Comparison of ENCODE assay signal across 9 cellular contexts in genomic region chr11:123559418-123559817, GRCh38.
A peak's percentile ranks its signal among the peaks of the same experiment; 100 is the strongest.
DNase-seq lines count a peak whose midpoint lies in the region; ATAC-seq and TF ChIP-seq lines count a peak whose summit lies in the region.
"Had no signal": no experiment of that assay in that cellular context is flagged by ENCODE, and none has a peak within 500 bp of the region (broad histone marks: within the 10 kb centered on the region; RNA-seq: fewer than 3 reads in every experiment).

No MANE protein-coding gene starts in this region.

- DNase-seq in NCI-H2171 treated with DMSO at 0.1 percent for 48 hours (lab: John Stamatoyannopoulos, UW) (peak; percentile 39), NCI-H2171 (lab: John Stamatoyannopoulos, UW) (no peak), ascending aorta (ENCODE audit: low spot score in 2 of 2) (no peak), left lung (no peak), thyroid gland (peak in 1 of 2 donors; percentile 37), MG63 (no peak)
- DNase-seq in activated CD4-positive, alpha-beta memory T cell treated with anti-CD3 and anti-CD28 coated beads, Interleukin-2, amount 10 ng/mL, durations not matched to agents 7 days and 5 days, result no peak

- H3K27ac ChIP-seq in ascending aorta (no peak overlapping the region), left lung (no peak overlapping the region), thyroid gland (peak overlapping the region; percentile 68 to 94 (median 93))
- H3K27ac ChIP-seq: epithelial cell of prostate had no signal

- CTCF ChIA-PET in activated CD4-positive, alpha-beta memory T cell treated with anti-CD3 and anti-CD28 coated beads, Interleukin-2, amount 10 ng/mL, durations not matched to agents 7 days and 5 days (lab: Charles Lee), result interaction anchor here (1.2 kb wide), 1 partner anchor 17 kb away, joined by 3 read pairs; no protein-coding TSS in a partner anchor

- peaks cover 18% of the 10 kb centered on the region for H3K4me1 Mint-ChIP-seq in activated CD4-positive, alpha-beta memory T cell treated with anti-CD3 and anti-CD28 coated beads, Interleukin-2, amount 10 ng/mL, durations not matched to agents 7 days and 5 days

- no peak overlapping the region for H3K4me3 Mint-ChIP-seq in activated CD4-positive, alpha-beta memory T cell treated with anti-CD3 and anti-CD28 coated beads, Interleukin-2, amount 10 ng/mL, durations not matched to agents 7 days and 5 days

- H3K4me1 ChIP-seq in ascending aorta (no peaks in the 10 kb centered on the region), left lung (no peaks in the 10 kb centered on the region), thyroid gland (peaks cover 29 to 51% of the 10 kb centered on the region in 2 donors)

- ATAC-seq in left lung (peak; percentile 20), GM18868 (IDR thresholded peaks at IDR 0.05; ENCODE audit: unreplicated experiment) (no peak)

- H3K27me3 Mint-ChIP-seq in activated CD4-positive, alpha-beta memory T cell treated with anti-CD3 and anti-CD28 coated beads, Interleukin-2, amount 10 ng/mL, durations not matched to agents 7 days and 5 days, result no peaks in the 10 kb centered on the region

- no peak overlapping the region for H3K27ac Mint-ChIP-seq in activated CD4-positive, alpha-beta memory T cell treated with anti-CD3 and anti-CD28 coated beads, Interleukin-2, amount 10 ng/mL, durations not matched to agents 7 days and 5 days

- TF ChIP-seq POLR2A in thyroid gland (IDR thresholded peaks at IDR 0.05), result no peak

- intact Hi-C loops in ascending aorta (cut with DNase I) (no loop called here), left lung (cut with DNase I) (no loop called here), thyroid gland (cut with DNase I) (no loop called here)

- peak overlapping the region; percentile 3 to 57 for H3K4me3 ChIP-seq in ascending aorta
- H3K4me3 ChIP-seq in left lung, result peak overlapping the region; percentile 11 to 21
- H3K4me3 ChIP-seq in thyroid gland (replicated peaks in 1 of 3), result peak overlapping the region in 1 of 3 donors; percentile 9
- no peak overlapping the region for H3K4me3 ChIP-seq in MG63

- H3K36me3 Mint-ChIP-seq in activated CD4-positive, alpha-beta memory T cell treated with anti-CD3 and anti-CD28 coated beads, Interleukin-2, amount 10 ng/mL, durations not matched to agents 7 days and 5 days (ENCODE audit: low read depth), result peaks cover 5% of the 10 kb centered on the region

- no peaks in the 10 kb centered on the region for H3K27me3 ChIP-seq in ascending aorta
- peaks cover 0 to 45% of the 10 kb centered on the region in 2 donors for H3K27me3 ChIP-seq in left lung
- no peaks in the 10 kb centered on the region for H3K27me3 ChIP-seq in thyroid gland
- H3K27me3 ChIP-seq in MG63, result peaks cover 2% of the 10 kb centered on the region; the same call in 1 of the 2 replicates

- TF ChIP-seq CTCF in ascending aorta (IDR thresholded peaks at IDR 0.05), result no peak
- no peak for TF ChIP-seq CTCF in left lung (IDR thresholded peaks at IDR 0.05)
- TF ChIP-seq CTCF in thyroid gland (IDR thresholded peaks at IDR 0.05), result no peak

- WGBS in thyroid gland, 2 donors, result 26 to 32% methylated on average over 9 of the region's 9 CpGs

- H3K9me3 Mint-ChIP-seq in activated CD4-positive, alpha-beta memory T cell treated with anti-CD3 and anti-CD28 coated beads, Interleukin-2, amount 10 ng/mL, durations not matched to agents 7 days and 5 days, result no peaks in the 10 kb centered on the region

- POLR2A ChIA-PET in activated CD4-positive, alpha-beta memory T cell treated with anti-CD3 and anti-CD28 coated beads, Interleukin-2, amount 10 ng/mL, durations not matched to agents 7 days and 5 days (lab: Charles Lee), result no interaction called here

- no peaks in the 10 kb centered on the region for H3K36me3 ChIP-seq in ascending aorta
- H3K36me3 ChIP-seq in left lung, result no peaks in the 10 kb centered on the region
- H3K36me3 ChIP-seq in thyroid gland, result no peaks in the 10 kb centered on the region
- no peaks in the 10 kb centered on the region for H3K36me3 ChIP-seq in MG63

- H3K9me3 ChIP-seq in ascending aorta (no peaks in the 10 kb centered on the region), left lung (no peaks in the 10 kb centered on the region), thyroid gland (no peaks in the 10 kb centered on the region), MG63 (no peaks in the 10 kb centered on the region)

Comparison
In these comparisons a context has a peak if more than half of its experiments do, and no peak if none do; other contexts are left out.
1. H3K27ac ChIP-seq: peak in thyroid gland (3 of 3); none in ascending aorta (0 of 2) and left lung (0 of 2).